8 cellular contexts compared by ENCODE assay signal in the genomic region with DNA sequence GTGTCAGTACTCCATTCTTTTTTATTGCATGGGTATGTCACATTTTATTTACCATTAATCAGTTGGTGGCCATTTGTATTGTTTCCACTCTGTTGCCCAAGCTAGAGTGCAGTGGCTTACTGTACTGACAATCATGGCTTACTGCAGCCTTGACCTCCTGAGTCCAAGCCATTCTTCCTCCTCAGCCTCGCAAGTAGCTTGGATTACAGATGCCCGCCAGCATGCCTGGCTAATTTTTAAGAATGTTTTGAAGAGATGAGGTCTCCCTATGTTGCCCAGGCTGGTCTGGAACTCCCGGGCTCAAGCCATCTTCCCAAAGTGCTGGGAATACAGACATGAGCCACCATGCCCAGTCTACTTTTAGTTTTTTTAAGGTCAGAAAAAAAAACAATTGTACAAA. TPM values are rescaled to one million over a fixed set of nuclear protein-coding genes. Genes with fewer than 3 reads are reported as not detected.
DNase-seq lines count a peak whose midpoint lies in the region; ATAC-seq and TF ChIP-seq lines count a peak whose summit lies in the region.

No MANE protein-coding gene starts in this region.

- H3K9me2 ChIP-seq in PC-3 (replicated peaks; ENCODE audit: low read length): no peaks in the 10 kb centered on the region

- DNase-seq in T-helper 1 cell (no peak), PC-3 (no peak), epithelial cell of prostate (ENCODE audit: low read depth, low spot score) (no peak), T-helper 9 cell (no peak)

- no peak for ATAC-seq in PC-3
- no peak for ATAC-seq in HG03439 (IDR thresholded peaks at IDR 0.05; ENCODE audit: unreplicated experiment)
- no peak for ATAC-seq in GM18511 (IDR thresholded peaks at IDR 0.05; ENCODE audit: unreplicated experiment)

- peaks cover 42% of the 10 kb centered on the region for H3K79me2 ChIP-seq in PC-3 (ENCODE audit: low read length)

- H3K27ac Mint-ChIP-seq in T-helper 1 cell treated with Interleukin-12 subunit alpha and Interleukin-12 subunit beta and Interleukin-4 antibody, amounts not matched to agents 30 μg/mL and 1 μg/mL, for 36 hours: no peak overlapping the region

- peaks cover 6% of the 10 kb centered on the region; the same call in 1 of the 2 replicates for H4K20me1 ChIP-seq in PC-3 (ENCODE audit: low read length)

- peaks cover 49% of the 10 kb centered on the region for H3K4me1 ChIP-seq in PC-3 (ENCODE audit: insufficient read depth, low read length)
- H3K4me1 ChIP-seq in rectal smooth muscle tissue (ENCODE audit: control insufficient read depth, insufficient read depth, low read length): peaks cover 16% of the 10 kb centered on the region

- peak overlapping the region; percentile 97 for H3K4me2 ChIP-seq in PC-3 (ENCODE audit: low read length)

- CTCF ChIA-PET in PC-3 (lab: Charles Lee): interaction anchor here (0.6 to 2.3 kb wide), 3 partner anchors 10 to 334 kb away, joined by 3 to 5 read pairs (median 3); no protein-coding TSS in a partner anchor

- H3F3A ChIP-seq in PC-3 (ENCODE audit: low read length, unreplicated experiment): peaks cover 7% of the 10 kb centered on the region

- peak overlapping the region; percentile 80 for H3K4me3 Mint-ChIP-seq in T-helper 1 cell treated with Interleukin-12 subunit alpha and Interleukin-12 subunit beta and Interleukin-4 antibody, amounts not matched to agents 30 μg/mL and 1 μg/mL, for 36 hours

- TF ChIP-seq CTCF in PC-3 (conservative IDR thresholded peaks at IDR 0.05; ENCODE audit: low read depth, low read length): no peak

- no peaks in the 10 kb centered on the region for H3K27me3 ChIP-seq in PC-3 (ENCODE audit: low read length)
- H3K27me3 ChIP-seq in rectal smooth muscle tissue (ENCODE audit: control insufficient read depth, insufficient read depth, low read length): no peaks in the 10 kb centered on the region

- peaks cover 12% of the 10 kb centered on the region for H3K36me3 ChIP-seq in PC-3 (ENCODE audit: low read depth, low read length)
- peaks cover 4% of the 10 kb centered on the region for H3K36me3 ChIP-seq in rectal smooth muscle tissue (ENCODE audit: control insufficient read depth, insufficient read depth, low read length)

- H3K9me3 Mint-ChIP-seq in T-helper 1 cell treated with Interleukin-12 subunit alpha and Interleukin-12 subunit beta and Interleukin-4 antibody, amounts not matched to agents 30 μg/mL and 1 μg/mL, for 36 hours: no peaks in the 10 kb centered on the region

- peaks cover 57% of the 10 kb centered on the region for H3K4me1 Mint-ChIP-seq in T-helper 1 cell treated with Interleukin-12 subunit alpha and Interleukin-12 subunit beta and Interleukin-4 antibody, amounts not matched to agents 30 μg/mL and 1 μg/mL, for 36 hours (ENCODE audit: low read depth)

- H3K27me3 Mint-ChIP-seq in T-helper 1 cell treated with Interleukin-12 subunit alpha and Interleukin-12 subunit beta and Interleukin-4 antibody, amounts not matched to agents 30 μg/mL and 1 μg/mL, for 36 hours (ENCODE audit: low read depth): peaks cover 4% of the 10 kb centered on the region

- no peak overlapping the region for H3K27ac ChIP-seq in PC-3 (ENCODE audit: low read length)
- peak overlapping the region; percentile 54 for H3K27ac ChIP-seq in epithelial cell of prostate
- no peak overlapping the region for H3K27ac ChIP-seq in rectal smooth muscle tissue (ENCODE audit: low read depth, low read length)

- H3K9ac ChIP-seq in PC-3 (ENCODE audit: low read length): peak overlapping the region; percentile 90; the same call in 1 of the 2 replicates
- no peak overlapping the region for H3K9ac ChIP-seq in rectal smooth muscle tissue (ENCODE audit: low read length)

- peak overlapping the region; percentile 99 for H2AFZ ChIP-seq in PC-3 (ENCODE audit: low read length)

- H3K36me3 Mint-ChIP-seq in T-helper 1 cell treated with Interleukin-12 subunit alpha and Interleukin-12 subunit beta and Interleukin-4 antibody, amounts not matched to agents 30 μg/mL and 1 μg/mL, for 36 hours (ENCODE audit: low read depth): peaks cover 20% of the 10 kb centered on the region

- H3K4me3 ChIP-seq in PC-3 (ENCODE audit: low read length) (peak overlapping the region; percentile 89; the same call in 1 of the 2 replicates), rectal smooth muscle tissue (ENCODE audit: low read length) (peak overlapping the region; percentile 90)

- no TSS peak for BruUV-seq in PC-3 (replicated peaks; lab: Mats Ljungman, UMichigan)

- intact Hi-C loops in PC-3 (cut with micrococcal nuclease): loop anchor here (5.0 kb wide), 2 partner anchors 62 to 508 kb away; no protein-coding TSS in a partner anchor

- POLR2A ChIA-PET in PC-3 (lab: Charles Lee; ENCODE audit: unreplicated experiment): no interaction called here

- H3K9me3 ChIP-seq in PC-3 (ENCODE audit: low read length): no peaks in the 10 kb centered on the region

RNA-seq across cellular contexts. Expression of a gene that starts 0.8 kb away (rescaled TPM):
- total RNA-seq in PC-3 (2014; rRNA removed): 36.8 and 38.7 TPM in 2 replicates

RNA-seq across cellular contexts. Expression of a gene that starts 46.2 kb away (rescaled TPM):
- total RNA-seq in PC-3 (2014; rRNA removed): 41.6 and 50.1 TPM in 2 replicates

RNA-seq across cellular contexts. Expression of a gene that starts 55.7 kb away (rescaled TPM):
- total RNA-seq in PC-3 (2014; rRNA removed): 0.23 and 0.36 TPM in 2 replicates
